Comparison of ENCODE assay signal across 27 cellular contexts in the genomic region with DNA sequence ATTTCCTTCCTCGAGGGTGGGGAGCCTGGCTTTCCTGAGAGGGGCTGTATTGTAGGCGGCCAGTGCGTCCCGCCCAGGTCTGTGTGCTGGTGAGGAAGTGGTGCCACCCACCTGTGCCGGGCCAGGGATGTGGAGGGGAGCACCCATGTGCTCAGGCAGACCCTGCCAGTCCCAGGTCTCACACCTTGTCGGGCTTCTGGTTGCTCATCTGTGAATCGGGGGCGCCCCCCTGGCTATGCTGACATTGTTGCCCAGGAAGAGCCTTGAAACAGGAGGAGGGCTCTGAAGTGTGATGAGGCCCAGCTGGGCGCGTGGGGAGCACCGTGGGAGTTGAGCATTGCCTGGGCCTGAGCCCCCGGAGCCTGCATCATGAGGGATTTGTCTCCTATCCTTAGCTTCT. TPM values are rescaled to one million over a fixed set of nuclear protein-coding genes. Genes with fewer than 3 reads are reported as not detected.
DNase-seq lines count a peak whose midpoint lies in the region; ATAC-seq, FAIRE-seq and TF ChIP-seq lines count a peak whose summit lies in the region.
"Had no signal": no experiment of that assay in that cellular context is flagged by ENCODE, and none has a peak within 500 bp of the region (broad histone marks: within the 10 kb centered on the region; RNA-seq: fewer than 3 reads in every experiment).

No MANE protein-coding gene starts in this region.

- peaks cover 0 to 7% (median under 1%) of the 10 kb centered on the region in 9 donors for H3K27me3 ChIP-seq in heart left ventricle
- H3K27me3 ChIP-seq in mesenchymal stem cell (ENCODE audit: control insufficient read depth in 1 of 2, insufficient read depth in 1 of 2, low read length in 2 of 2), result peaks cover 0 to 34% of the 10 kb centered on the region in 2 experiments
- no peaks in the 10 kb centered on the region for H3K27me3 ChIP-seq in testis

- no peak overlapping the region for H3K4ac ChIP-seq in mesenchymal stem cell (ENCODE audit: low read depth in 1 of 2, low read length in 2 of 2)

- 56 to 72% (median 61%) methylated on average over 9 to 12 of the region's 12 CpGs for WGBS in heart left ventricle, 4 donors
- 84% methylated on average over 12 of the region's 12 CpGs for WGBS in mesenchymal stem cell
- 48 to 73% methylated on average over 7 to 12 of the region's 12 CpGs for WGBS in testis, 2 donors

- H3K9me3 ChIP-seq in heart left ventricle (no peaks in the 10 kb centered on the region), KOPT-K1 (ENCODE audit: insufficient read depth, low read length, poor library complexity, severe bottlenecking) (no peaks in the 10 kb centered on the region), mesenchymal stem cell (ENCODE audit: control insufficient read depth, low read length) (no peaks in the 10 kb centered on the region), testis (no peaks in the 10 kb centered on the region)
- H3K9me3 ChIP-seq: adrenal gland, upper lobe of right lung had no signal

- H3K4me3 ChIP-seq in heart left ventricle (no peak overlapping the region), mesenchymal stem cell (ENCODE audit: insufficient read depth in 1 of 2, low read depth in 1 of 2, low read length in 2 of 2) (peak overlapping the region in 1 of 2 experiments; percentile 51), testis (no peak overlapping the region)
- H3K4me3 ChIP-seq: adrenal gland, GM23248, upper lobe of right lung had no signal

- H3K27ac ChIP-seq in heart left ventricle, result peak overlapping the region in 7 of 12 donors; percentile 20 to 72 (median 47)
- peak overlapping the region; percentile 59 for H3K27ac ChIP-seq in KOPT-K1 (ENCODE audit: low read depth, low read length, poor library complexity, severe bottlenecking)
- H3K27ac ChIP-seq in mesenchymal stem cell (ENCODE audit: low read length, poor library complexity, severe bottlenecking), result no peak overlapping the region
- peak overlapping the region; percentile 39 to 50 for H3K27ac ChIP-seq in testis
- H3K27ac ChIP-seq: adrenal gland, GM23248, upper lobe of right lung had no signal

- H3K36me3 ChIP-seq in heart left ventricle (no peaks in the 10 kb centered on the region), KOPT-K1 (ENCODE audit: insufficient read depth, low read length) (no peaks in the 10 kb centered on the region), mesenchymal stem cell (ENCODE audit: control insufficient read depth in 1 of 2, insufficient read depth in 2 of 2, low read depth in 1 of 2, low read length in 2 of 2) (peaks cover 0 to 8% of the 10 kb centered on the region in 2 experiments), testis (ENCODE audit: low read depth, missing control alignments) (no peaks in the 10 kb centered on the region)
- H3K36me3 ChIP-seq: adrenal gland, upper lobe of right lung had no signal

- ATAC-seq in heart left ventricle, result peak in 3 of 4 donors; percentile 2 to 39 (median 20)
- ATAC-seq in left ventricle myocardium superior, result no peak
- ATAC-seq: PC-3, sciatic nerve, T-helper 17 cell, upper lobe of right lung had no signal

- no peak overlapping the region for H2AK5ac ChIP-seq in mesenchymal stem cell (ENCODE audit: low read length, severe bottlenecking)

- peak in 1 of 5 donors; percentile 49 for DNase-seq in heart left ventricle
- DNase-seq in left ventricle myocardium superior, result no peak
- DNase-seq in mesenchymal stem cell, result no peak
- DNase-seq in testis, result no peak
- no peak for DNase-seq in NOMO-1 treated with dmso at 0.1 percent for 144 hours (lab: John Stamatoyannopoulos, UW; ENCODE audit: unreplicated experiment)
- DNase-seq in GM12892 (ENCODE audit: insufficient read length), result no peak
- DNase-seq in DMS79 (lab: John Stamatoyannopoulos, UW), result no peak
- DNase-seq: activated CD4-positive, alpha-beta T cell treated with anti-CD3 and anti-CD28 coated beads, Interleukin-2, amount 50 U/mL, for 4 hours; activated naive CD4-positive, alpha-beta T cell; adrenal gland; CD4-positive, alpha-beta T cell; cerebellar nuclear complex; NCI-H1048; NCI-H187; NCI-H524 treated with DMSO at 0.1 percent for 48 hours; PC-3; SHP77; stimulated activated CD4-positive, alpha-beta T cell treated with anti-CD3 and anti-CD28 coated beads, Interleukin-12 subunit alpha, Interleukin-12 subunit beta, amount 100 ng/mL, for 4 hours; stimulated activated CD4-positive, alpha-beta T cell treated with anti-CD3 and anti-CD28 coated beads, Interleukin-4, amount 100 ng/mL, for 1 hour; substantia nigra; T-helper 17 cell; upper lobe of right lung had no signal

- no peak overlapping the region for H2BK5ac ChIP-seq in mesenchymal stem cell (ENCODE audit: low read depth, low read length, poor library complexity, severe bottlenecking)

- H3K23ac ChIP-seq in mesenchymal stem cell (ENCODE audit: low read length in 2 of 2), result no peak overlapping the region

- intact Hi-C loops in heart left ventricle (cut with DNase I) (loop anchor here in 1 of 10 donors (5.0 kb wide), 1 partner anchor 56 kb away; no protein-coding TSS in a partner anchor), left ventricle myocardium superior (cut with micrococcal nuclease) (no loop called here), testis (cut with DNase I; ENCODE audit: low total_unique reads) (no loop called here)

- TF ChIP-seq POLR2A in heart left ventricle (IDR thresholded peaks at IDR 0.05) (no peak), testis (IDR thresholded peaks at IDR 0.05) (no peak), GM12892 (IDR thresholded peaks at IDR 0.05; ENCODE audit: low read depth, low read length) (no peak)

- FAIRE-seq in GM12892 (lab: Jason Lieb, UNC), result no peak
- FAIRE-seq: D721Med, TTC549 had no signal

- no peak overlapping the region for H4K8ac ChIP-seq in mesenchymal stem cell (ENCODE audit: low read length)

- H2BK15ac ChIP-seq in mesenchymal stem cell (ENCODE audit: low read depth, poor library complexity, severe bottlenecking), result no peak overlapping the region

- no peak overlapping the region for H3K4me2 ChIP-seq in mesenchymal stem cell (ENCODE audit: low read length, poor library complexity, severe bottlenecking)

- H4K91ac ChIP-seq in mesenchymal stem cell (ENCODE audit: low read length), result no peak overlapping the region

- H3K18ac ChIP-seq in mesenchymal stem cell (ENCODE audit: low read depth in 1 of 2, low read length in 2 of 2), result no peak overlapping the region

- peak overlapping the region; percentile 41 for H3K9ac ChIP-seq in mesenchymal stem cell (ENCODE audit: low read length)
- H3K9ac ChIP-seq: GM23248 had no signal

- no peak overlapping the region for H2BK120ac ChIP-seq in mesenchymal stem cell (ENCODE audit: low read depth, low read length)

- no peak overlapping the region for H2AFZ ChIP-seq in mesenchymal stem cell (ENCODE audit: low read depth, low read length)
- H2AFZ ChIP-seq: GM23248 had no signal

- H3K4me1 ChIP-seq in heart left ventricle (peaks cover 0 to 60% (median 15%) of the 10 kb centered on the region in 12 donors), mesenchymal stem cell (ENCODE audit: control insufficient read depth, insufficient read depth, low read depth, low read length) (peaks cover 14% of the 10 kb centered on the region), testis (peaks cover 41% of the 10 kb centered on the region)
- H3K4me1 ChIP-seq: adrenal gland had no signal

- no peaks in the 10 kb centered on the region for H3K79me1 ChIP-seq in mesenchymal stem cell (replicated peaks; ENCODE audit: low read length, poor library complexity, severe bottlenecking)

- no peak overlapping the region for H2BK12ac ChIP-seq in mesenchymal stem cell (ENCODE audit: low read length in 2 of 2)

- TF ChIP-seq CTCF in heart left ventricle (IDR thresholded peaks at IDR 0.05) (no peak), testis (IDR thresholded peaks at IDR 0.05) (no peak)

- no peak overlapping the region for H3K14ac ChIP-seq in mesenchymal stem cell (ENCODE audit: low read length in 2 of 2)

RNA-seq across cellular contexts. Expression of a gene that starts 4.8 kb away (rescaled TPM):
- total RNA-seq in heart left ventricle (100 to 1,000 TPM in 2 of 9 donors, 10 to 100 TPM in 7; 31.3 to 118 (median 47.8) TPM), left ventricle myocardium superior (53.8 TPM), testis (100 to 1,000 TPM; 248 to 334 TPM)
- polyA plus RNA-seq in heart left ventricle (10 to 100 TPM; 16.5 to 42.7 TPM), testis (ENCODE audit: insufficient read depth, low read depth, low replicate concordance) (172 TPM)
- polyA plus RNA-seq in mesenchymal stem cell (2013, experiment 1 of 2), result 39.0 TPM
- 37.8 TPM for polyA plus RNA-seq in mesenchymal stem cell (2013, experiment 2 of 2)
- 0.36 TPM for polyA plus RNA-seq in GM12892 (2012; ENCODE audit: missing spikeins)
